ENCODE assay signal across 1 cellular context in genomic region chr5:127010362-127010761, GRCh38.
TF ChIP-seq lines count a peak whose summit lies in the region.

No MANE protein-coding gene starts in this region.

TF ChIP-seq in GM23338, 12 proteins besides CTCF, POLR2A, EP300 and RAD21 (continued from another document):
- TF ChIP-seq ZNF462 (CRISPR knock-in tag; IDR thresholded peaks at IDR 0.05): no peak
- no peak for TF ChIP-seq EZH2 (IDR thresholded peaks at IDR 0.05; ENCODE audit: low read depth, unreplicated experiment)
- TF ChIP-seq, protein P1, sequence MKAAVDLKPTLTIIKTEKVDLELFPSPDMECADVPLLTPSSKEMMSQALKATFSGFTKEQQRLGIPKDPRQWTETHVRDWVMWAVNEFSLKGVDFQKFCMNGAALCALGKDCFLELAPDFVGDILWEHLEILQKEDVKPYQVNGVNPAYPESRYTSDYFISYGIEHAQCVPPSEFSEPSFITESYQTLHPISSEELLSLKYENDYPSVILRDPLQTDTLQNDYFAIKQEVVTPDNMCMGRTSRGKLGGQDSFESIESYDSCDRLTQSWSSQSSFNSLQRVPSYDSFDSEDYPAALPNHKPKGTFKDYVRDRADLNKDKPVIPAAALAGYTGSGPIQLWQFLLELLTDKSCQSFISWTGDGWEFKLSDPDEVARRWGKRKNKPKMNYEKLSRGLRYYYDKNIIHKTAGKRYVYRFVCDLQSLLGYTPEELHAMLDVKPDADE (IDR thresholded peaks at IDR 0.05): no peak
- no peak for TF ChIP-seq STAT1 (IDR thresholded peaks at IDR 0.05; ENCODE audit: unreplicated experiment)
- TF ChIP-seq ZNF114 (CRISPR knock-in tag; IDR thresholded peaks at IDR 0.05): no peak
- TF ChIP-seq POLR2AphosphoS5 (IDR thresholded peaks at IDR 0.05; ENCODE audit: low read depth): no peak
- no peak for TF ChIP-seq JUNB (IDR thresholded peaks at IDR 0.05; ENCODE audit: unreplicated experiment)
- TF ChIP-seq, protein P2, sequence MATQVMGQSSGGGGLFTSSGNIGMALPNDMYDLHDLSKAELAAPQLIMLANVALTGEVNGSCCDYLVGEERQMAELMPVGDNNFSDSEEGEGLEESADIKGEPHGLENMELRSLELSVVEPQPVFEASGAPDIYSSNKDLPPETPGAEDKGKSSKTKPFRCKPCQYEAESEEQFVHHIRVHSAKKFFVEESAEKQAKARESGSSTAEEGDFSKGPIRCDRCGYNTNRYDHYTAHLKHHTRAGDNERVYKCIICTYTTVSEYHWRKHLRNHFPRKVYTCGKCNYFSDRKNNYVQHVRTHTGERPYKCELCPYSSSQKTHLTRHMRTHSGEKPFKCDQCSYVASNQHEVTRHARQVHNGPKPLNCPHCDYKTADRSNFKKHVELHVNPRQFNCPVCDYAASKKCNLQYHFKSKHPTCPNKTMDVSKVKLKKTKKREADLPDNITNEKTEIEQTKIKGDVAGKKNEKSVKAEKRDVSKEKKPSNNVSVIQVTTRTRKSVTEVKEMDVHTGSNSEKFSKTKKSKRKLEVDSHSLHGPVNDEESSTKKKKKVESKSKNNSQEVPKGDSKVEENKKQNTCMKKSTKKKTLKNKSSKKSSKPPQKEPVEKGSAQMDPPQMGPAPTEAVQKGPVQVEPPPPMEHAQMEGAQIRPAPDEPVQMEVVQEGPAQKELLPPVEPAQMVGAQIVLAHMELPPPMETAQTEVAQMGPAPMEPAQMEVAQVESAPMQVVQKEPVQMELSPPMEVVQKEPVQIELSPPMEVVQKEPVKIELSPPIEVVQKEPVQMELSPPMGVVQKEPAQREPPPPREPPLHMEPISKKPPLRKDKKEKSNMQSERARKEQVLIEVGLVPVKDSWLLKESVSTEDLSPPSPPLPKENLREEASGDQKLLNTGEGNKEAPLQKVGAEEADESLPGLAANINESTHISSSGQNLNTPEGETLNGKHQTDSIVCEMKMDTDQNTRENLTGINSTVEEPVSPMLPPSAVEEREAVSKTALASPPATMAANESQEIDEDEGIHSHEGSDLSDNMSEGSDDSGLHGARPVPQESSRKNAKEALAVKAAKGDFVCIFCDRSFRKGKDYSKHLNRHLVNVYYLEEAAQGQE (IDR thresholded peaks at IDR 0.05; ENCODE audit: unreplicated experiment): no peak
- no peak for TF ChIP-seq CREB1 (CRISPR knock-in tag; IDR thresholded peaks at IDR 0.05; ENCODE audit: low read depth)
